30 cellular contexts compared by ENCODE assay signal in the genomic region with DNA sequence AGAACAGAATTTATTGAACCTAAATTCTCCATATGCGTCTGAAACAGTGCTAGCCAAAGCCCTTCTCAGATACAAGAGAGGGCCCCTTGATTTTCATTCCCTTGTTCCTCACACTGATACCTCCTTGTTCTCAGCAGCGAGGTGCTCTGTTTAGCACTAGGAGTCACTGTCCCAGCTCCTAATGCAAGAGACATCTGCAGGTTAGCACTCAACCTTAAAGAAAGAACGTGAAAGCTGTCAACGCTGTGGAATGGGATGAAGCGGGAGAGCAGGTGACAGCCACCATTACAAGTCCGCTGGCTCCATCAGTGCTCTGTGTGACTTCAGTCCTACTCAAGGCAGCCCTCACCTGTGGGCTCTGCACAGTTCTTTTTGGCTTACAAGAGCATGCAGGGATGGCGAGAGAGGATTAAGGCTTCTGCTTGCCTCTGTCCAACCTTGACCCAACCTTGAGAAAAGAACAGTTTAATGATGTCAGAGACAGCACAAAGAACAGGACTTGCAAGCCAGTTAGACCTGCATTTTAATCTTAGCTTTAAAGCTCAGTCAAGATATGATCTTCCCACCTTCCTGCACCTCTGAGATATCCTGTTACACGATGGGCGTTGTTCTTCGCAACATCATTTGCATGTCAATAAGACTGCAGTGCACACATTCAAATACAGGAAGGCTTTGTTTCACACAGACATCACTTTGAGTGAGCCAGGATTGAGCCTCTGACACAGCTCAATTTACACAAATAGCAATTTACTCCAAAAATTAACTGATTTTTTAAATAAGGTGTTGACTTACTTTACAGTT.
A peak's percentile ranks its signal among the peaks of the same experiment; 100 is the strongest.
DNase-seq lines count a peak whose midpoint lies in the region; ATAC-seq, FAIRE-seq and TF ChIP-seq lines count a peak whose summit lies in the region.
"Had no signal": no experiment of that assay in that cellular context is flagged by ENCODE, and none has a peak within 500 bp of the region (broad histone marks: within the 10 kb centered on the region; RNA-seq: fewer than 3 reads in every experiment).

No MANE protein-coding gene starts in this region.

- H3K4me1 Mint-ChIP-seq in H9, result peaks cover 32 to 36% of the 10 kb centered on the region in 2 experiments
- H3K4me1 Mint-ChIP-seq: activated naive CD8-positive, alpha-beta T cell treated with anti-CD3 and anti-CD28 coated beads, Interleukin-2, amount 10 ng/mL, durations not matched to agents 7 days and 5 days; naive thymus-derived CD8-positive, alpha-beta T cell had no signal

- no peak overlapping the region for H2BK15ac ChIP-seq in H9 (ENCODE audit: low read depth, low read length)

- H2AK5ac ChIP-seq in H9 (ENCODE audit: insufficient read length, low read length), result no peak overlapping the region

- H3K36me3 Mint-ChIP-seq in H9 (ENCODE audit: insufficient read depth in 1 of 3, low read depth in 3 of 3), result no peaks in the 10 kb centered on the region
- H3K36me3 Mint-ChIP-seq: activated naive CD8-positive, alpha-beta T cell treated with anti-CD3 and anti-CD28 coated beads, Interleukin-2, amount 10 ng/mL, durations not matched to agents 7 days and 5 days; CD8-positive, alpha-beta T cell had no signal

- H3K4me3 ChIP-seq in keratinocyte (ENCODE audit: control insufficient read depth in 2 of 3, extremely low read depth in 1 of 3, insufficient read depth in 2 of 3, low read depth in 1 of 3, low read length in 3 of 3) (no peak overlapping the region), right lobe of liver (no peak overlapping the region), gastroesophageal sphincter (no peak overlapping the region)
- H3K4me3 ChIP-seq: esophagus squamous epithelium, transverse colon had no signal

- H3K27ac Mint-ChIP-seq in H9, result peak overlapping the region in 2 of 3 experiments; percentile 26 to 48; a peak in 2 of 7 replicates
- H3K27ac Mint-ChIP-seq: activated naive CD8-positive, alpha-beta T cell treated with anti-CD3 and anti-CD28 coated beads, Interleukin-2, amount 10 ng/mL, durations not matched to agents 7 days and 5 days; CD8-positive, alpha-beta T cell; dendritic cell treated with granulocyte-macrophage colony-stimulating factor and Interleukin-4, amounts not matched to agents 40 ng/mL and 50 ng/mL, for 4 days; T-helper 1 cell treated with Interleukin-12 subunit alpha and Interleukin-12 subunit beta and Interleukin-4 antibody, amounts not matched to agents 30 μg/mL and 1 μg/mL, for 36 hours had no signal

- TF ChIP-seq EP300 in gastroesophageal sphincter (IDR thresholded peaks at IDR 0.05), result no peak

- peak; percentile 54 for DNase-seq in H9
- DNase-seq in NCI-H526 treated with DMSO at 0.1 percent for 48 hours (lab: John Stamatoyannopoulos, UW), result peak; percentile 62
- DNase-seq in keratinocyte (ENCODE audit: low read depth, low spot score), result no peak
- no peak for DNase-seq in right lobe of liver
- no peak for DNase-seq in stimulated activated CD4-positive, alpha-beta T cell treated with anti-CD3 and anti-CD28 coated beads, Interleukin-1b, Interleukin-23, amount 100 ng/mL, for 48 hours
- DNase-seq: ACHN; activated CD4-positive, CD25-positive, alpha-beta regulatory T cell; activated gamma-delta T cell treated with Interleukin-2 at 50 U/mL for 16 hours; activated naive CD8-positive, alpha-beta T cell treated with anti-CD3 and anti-CD28 coated beads, Interleukin-2, amount 10 ng/mL, durations not matched to agents 7 days and 5 days; activated T-cell treated with anti-CD3 and anti-CD28 coated beads, Interleukin-2, amount 50 U/mL, for 4 hours; BE2C; CD8-positive, alpha-beta T cell; central memory CD4-positive, alpha-beta T cell; DMS 273 treated with DMSO at 0.1 percent for 48 hours; esophagus squamous epithelium; foreskin melanocyte; midbrain; naive thymus-derived CD8-positive, alpha-beta T cell; NCI-H146; NCI-H524; PC-3; SK-N-SH; stimulated activated CD4-positive, alpha-beta T cell treated with anti-CD3 and anti-CD28 coated beads, Interleukin-4, amount 100 ng/mL, for 4 hours; transverse colon had no signal

- no peak overlapping the region for H2BK12ac ChIP-seq in H9 (ENCODE audit: insufficient read length, low read depth, low read length)

- no CpG with 5 or more reads among the region's 10 CpGs for WGBS in H9 (ENCODE audit: extremely low coverage, insufficient read length, low lambda C conversion rate)
- WGBS in right lobe of liver (ENCODE audit: insufficient coverage, low coverage, low lambda C conversion rate, missing lambda C conversion rate), result 42% methylated on average over 10 of the region's 10 CpGs
- WGBS in gastroesophageal sphincter (ENCODE audit: low coverage in 1 of 2), 2 donors, result 47 to 68% methylated on average over 4 to 10 of the region's 10 CpGs

- H3K4me1 ChIP-seq in H9 (ENCODE audit: insufficient read depth, low read length) (peaks cover 11% of the 10 kb centered on the region; the same call in 1 of the 2 replicates), keratinocyte (ENCODE audit: control insufficient read depth, extremely low read depth, insufficient read depth, low read length) (no peaks in the 10 kb centered on the region), right lobe of liver (no peaks in the 10 kb centered on the region), gastroesophageal sphincter (no peaks in the 10 kb centered on the region)
- H3K4me1 ChIP-seq: BE2C, transverse colon had no signal

- H3K9me3 ChIP-seq in H9 (ENCODE audit: control insufficient read depth, low read depth, low read length), result no peaks in the 10 kb centered on the region
- no peaks in the 10 kb centered on the region for H3K9me3 ChIP-seq in keratinocyte (ENCODE audit: control insufficient read depth, low read depth, low read length)
- H3K9me3 ChIP-seq in right lobe of liver, result no peaks in the 10 kb centered on the region
- no peaks in the 10 kb centered on the region for H3K9me3 ChIP-seq in gastroesophageal sphincter
- H3K9me3 ChIP-seq: BE2C, esophagus squamous epithelium, SK-N-SH, transverse colon had no signal

- H3K4me3 Mint-ChIP-seq in H9, result peak overlapping the region; percentile 36 to 49; a peak in 3 of 5 replicates
- H3K4me3 Mint-ChIP-seq: activated naive CD8-positive, alpha-beta T cell treated with anti-CD3 and anti-CD28 coated beads, Interleukin-2, amount 10 ng/mL, durations not matched to agents 7 days and 5 days; activated T-cell treated with anti-CD3 and anti-CD28 coated beads, Interleukin-2, amount 50 U/mL, for 4 hours; CD8-positive, alpha-beta T cell; dendritic cell treated with granulocyte-macrophage colony-stimulating factor and Interleukin-4, amounts not matched to agents 40 ng/mL and 50 ng/mL, for 4 days; naive thymus-derived CD8-positive, alpha-beta T cell; T-helper 1 cell treated with Interleukin-12 subunit alpha and Interleukin-12 subunit beta and Interleukin-4 antibody, amounts not matched to agents 30 μg/mL and 1 μg/mL, for 36 hours had no signal

- H2BK20ac ChIP-seq in H9 (ENCODE audit: low read depth, low read length, poor library complexity, severe bottlenecking), result no peak overlapping the region

- H3T11ph ChIP-seq in H9 (ENCODE audit: low read length), result no peak overlapping the region

- H3K79me1 ChIP-seq in H9 (ENCODE audit: insufficient read depth, low read depth, low read length, poor library complexity, severe bottlenecking), result no peaks in the 10 kb centered on the region

- H3K79me2 ChIP-seq in H9 (ENCODE audit: insufficient read depth, low read length), result no peaks in the 10 kb centered on the region
- no peaks in the 10 kb centered on the region for H3K79me2 ChIP-seq in keratinocyte (ENCODE audit: control insufficient read depth, insufficient read depth, low read length)

- H3K9me1 ChIP-seq in keratinocyte (ENCODE audit: control insufficient read depth, extremely low read depth, insufficient read depth, low read length), result no peaks in the 10 kb centered on the region

- H3K4me2 ChIP-seq in H9 (ENCODE audit: insufficient read depth, insufficient read length, low read length) (peak overlapping the region; percentile 56), keratinocyte (ENCODE audit: control insufficient read depth, extremely low read depth, insufficient read depth, low read depth, low read length) (no peak overlapping the region)
- H3K4me2 ChIP-seq: SK-N-SH had no signal

- FAIRE-seq in keratinocyte (lab: Jason Lieb, UNC), result peak; percentile 79
- FAIRE-seq: GM12892 had no signal

- peak overlapping the region; percentile 60 for H2AFZ ChIP-seq in H9 (ENCODE audit: low read length)
- no peak overlapping the region for H2AFZ ChIP-seq in keratinocyte (ENCODE audit: control insufficient read depth, low read length)

- no peak overlapping the region for H4K8ac ChIP-seq in H9 (replicated peaks; ENCODE audit: insufficient read length, low read depth, low read length)

- no peak overlapping the region for H3K4ac ChIP-seq in H9 (ENCODE audit: low read depth, low read length)

- no peaks in the 10 kb centered on the region; a peak in 1 of 5 replicates for H3K9me3 Mint-ChIP-seq in H9

- H4K20me1 ChIP-seq in H9 (ENCODE audit: control insufficient read depth, insufficient read depth, insufficient read length), result no peaks in the 10 kb centered on the region
- no peaks in the 10 kb centered on the region for H4K20me1 ChIP-seq in keratinocyte (ENCODE audit: control insufficient read depth, extremely low read depth, insufficient read depth, low read length)

- intact Hi-C loops in right lobe of liver (cut with DNase I), result no loop called here

- H3K27me3 ChIP-seq in H9 (ENCODE audit: insufficient read depth, low read length) (no peaks in the 10 kb centered on the region), keratinocyte (ENCODE audit: control insufficient read depth, extremely low read depth, insufficient read depth, low read length) (no peaks in the 10 kb centered on the region), right lobe of liver (no peaks in the 10 kb centered on the region), gastroesophageal sphincter (no peaks in the 10 kb centered on the region)
- H3K27me3 ChIP-seq: BE2C, esophagus squamous epithelium, transverse colon had no signal

- TF ChIP-seq CTCF in H9 (conservative IDR thresholded peaks at IDR 0.05), result peak; percentile 45; the same call in 2 of the 3 replicates
- no peak for TF ChIP-seq CTCF in keratinocyte (optimal IDR thresholded peaks at IDR 0.05 in 1 of 3, IDR thresholded peaks at IDR 0.05 in 1 of 3, conservative IDR thresholded peaks at IDR 0.05 in 1 of 3; ENCODE audit: extremely low read depth in 1 of 3, insufficient read depth in 2 of 3, low read length in 3 of 3)
- TF ChIP-seq CTCF in right lobe of liver (IDR thresholded peaks at IDR 0.05), result no peak
- no peak for TF ChIP-seq CTCF in gastroesophageal sphincter (IDR thresholded peaks at IDR 0.05)

- H4K5ac ChIP-seq in H9 (ENCODE audit: insufficient read length, low read depth, low read length), result no peak overlapping the region

- H3K36me3 ChIP-seq in keratinocyte (ENCODE audit: control insufficient read depth in 2 of 2, extremely low read depth in 1 of 2, insufficient read depth in 2 of 2, low read length in 2 of 2) (no peaks in the 10 kb centered on the region), right lobe of liver (no peaks in the 10 kb centered on the region), gastroesophageal sphincter (no peaks in the 10 kb centered on the region)
- H3K36me3 ChIP-seq: BE2C, esophagus squamous epithelium, transverse colon had no signal

- no peak overlapping the region for H4K91ac ChIP-seq in H9 (ENCODE audit: insufficient read length, low read depth, low read length)

- H3K27me3 Mint-ChIP-seq in H9 (ENCODE audit: low read depth), result peaks cover 1% of the 10 kb centered on the region; the same call in 1 of the 2 replicates
- H3K27me3 Mint-ChIP-seq: dendritic cell treated with granulocyte-macrophage colony-stimulating factor and Interleukin-4, amounts not matched to agents 40 ng/mL and 50 ng/mL, for 4 days had no signal

- ATAC-seq in esophagus mucosa, result peak; percentile 84
- ATAC-seq in right lobe of liver, result no peak
- ATAC-seq in gastroesophageal sphincter, result no peak
- no peak for ATAC-seq in HG02759 (IDR thresholded peaks at IDR 0.05; ENCODE audit: unreplicated experiment)
- ATAC-seq: activated T-cell treated with anti-CD3 and anti-CD28 coated beads, Interleukin-2, amount 50 U/mL, for 4 hours; CD8-positive, alpha-beta T cell; naive thymus-derived CD8-positive, alpha-beta T cell; PC-3 had no signal

- dilution Hi-C loops in keratinocyte (cut with MboI; ENCODE audit: extremely low pct_ligation_motif_present, low sequenced_read_pairs), result no loop called here

- TF ChIP-seq POLR2A in right lobe of liver (IDR thresholded peaks at IDR 0.05), result no peak
- no peak for TF ChIP-seq POLR2A in gastroesophageal sphincter (IDR thresholded peaks at IDR 0.05)

- H3K9ac ChIP-seq in H9 (ENCODE audit: extremely low read depth, insufficient read length, low read length), result no peak overlapping the region
- H3K9ac ChIP-seq in keratinocyte (ENCODE audit: control insufficient read depth, extremely low read depth, insufficient read depth, low read length), result no peak overlapping the region
- H3K9ac ChIP-seq: SK-N-SH had no signal

- H2BK120ac ChIP-seq in H9 (ENCODE audit: low read depth, low read length, poor library complexity, severe bottlenecking), result no peak overlapping the region

- H3K18ac ChIP-seq in H9 (ENCODE audit: insufficient read length, low read depth, low read length), result no peak overlapping the region

- no peak overlapping the region for H3K27ac ChIP-seq in H9 (ENCODE audit: insufficient read length, low read depth, low read length)
- no peak overlapping the region for H3K27ac ChIP-seq in keratinocyte (ENCODE audit: control insufficient read depth, insufficient read depth, low read length)
- H3K27ac ChIP-seq in right lobe of liver, result no peak overlapping the region
- H3K27ac ChIP-seq in gastroesophageal sphincter, result no peak overlapping the region
- H3K27ac ChIP-seq: esophagus squamous epithelium, transverse colon had no signal

- H2BK5ac ChIP-seq in H9 (ENCODE audit: insufficient read length, low read length), result no peak overlapping the region

- no peaks in the 10 kb centered on the region for H3K23me2 ChIP-seq in H9 (ENCODE audit: insufficient read length, low read depth, low read length, poor library complexity, severe bottlenecking)

- H3K14ac ChIP-seq in H9 (ENCODE audit: insufficient read depth, low read length), result no peak overlapping the region

- H3K23ac ChIP-seq in H9 (ENCODE audit: insufficient read length, low read depth, low read length), result no peak overlapping the region

- no peak overlapping the region for H3K56ac ChIP-seq in H9 (ENCODE audit: insufficient read length, low read depth, low read length)

Comparison
In these comparisons a context has a peak if more than half of its experiments do, and no peak if none do; other contexts are left out.
1. DNase-seq: peak in H9 (single experiment) and NCI-H526 treated with DMSO at 0.1 percent for 48 hours (single experiment); none in keratinocyte (single experiment), right lobe of liver (0 of 3) and stimulated activated CD4-positive, alpha-beta T cell treated with anti-CD3 and anti-CD28 coated beads, Interleukin-1b, Interleukin-23, amount 100 ng/mL, for 48 hours (single experiment).